Comparison of ENCODE assay signal across 8 cellular contexts in genomic region chr3:101065962-101066361, GRCh38.
DNase-seq lines count a peak whose midpoint lies in the region; ATAC-seq, FAIRE-seq and TF ChIP-seq lines count a peak whose summit lies in the region.
"Had no signal": no experiment of that assay in that cellular context is flagged by ENCODE, and none has a peak within 500 bp of the region (broad histone marks: within the 10 kb centered on the region; RNA-seq: fewer than 3 reads in every experiment).

No MANE protein-coding gene starts in this region.

- FAIRE-seq in HTR-8/SVneo (lab: Jason Lieb, UNC) (no peak), urothelium cell line (lab: Jason Lieb, UNC) (no peak)

- peak; percentile 34 for DNase-seq in HTR-8/SVneo (ENCODE audit: insufficient read length, low spot score)
- no peak for DNase-seq in breast epithelium (ENCODE audit: low spot score in 2 of 2)
- DNase-seq in iris pigment epithelial cell (ENCODE audit: low read depth), result peak; percentile 97
- DNase-seq in urothelium cell line (ENCODE audit: low spot score), result peak; percentile 60
- DNase-seq in DMS79 (lab: John Stamatoyannopoulos, UW), result no peak
- DNase-seq in NCI-H82 (lab: John Stamatoyannopoulos, UW), result no peak
- DNase-seq: T-helper 2 cell had no signal

- no peaks in the 10 kb centered on the region for H3K27me3 ChIP-seq in breast epithelium

- peaks cover 0 to 6% of the 10 kb centered on the region in 2 donors for H3K4me1 ChIP-seq in breast epithelium

- no peak for TF ChIP-seq CTCF in breast epithelium (IDR thresholded peaks at IDR 0.05)

- peak overlapping the region; percentile 3 to 13 for H3K27ac ChIP-seq in breast epithelium

- ATAC-seq in GM19395 (IDR thresholded peaks at IDR 0.05; ENCODE audit: unreplicated experiment), result no peak

- TF ChIP-seq POLR2A in breast epithelium (IDR thresholded peaks at IDR 0.05), result no peak

- intact Hi-C loops in breast epithelium (cut with DNase I; ENCODE audit: low total_unique reads), result no loop called here

- H3K36me3 ChIP-seq in breast epithelium, result no peaks in the 10 kb centered on the region

- H3K4me3 ChIP-seq in breast epithelium, result no peak overlapping the region

- H3K9me3 ChIP-seq in breast epithelium, result no peaks in the 10 kb centered on the region

Comparison
In these comparisons a context has a peak if more than half of its experiments do, and no peak if none do; other contexts are left out.
1. DNase-seq: peak in HTR-8/SVneo (single experiment), iris pigment epithelial cell (single experiment) and urothelium cell line (single experiment); none in breast epithelium (0 of 2), DMS79 (single experiment) and NCI-H82 (single experiment).